21 cellular contexts compared by ENCODE assay signal in genomic region chr16:72569677-72570076, GRCh38.
DNase-seq lines count a peak whose midpoint lies in the region; ATAC-seq and TF ChIP-seq lines count a peak whose summit lies in the region.
"Had no signal": no experiment of that assay in that cellular context is flagged by ENCODE, and none has a peak within 500 bp of the region (broad histone marks: within the 10 kb centered on the region; RNA-seq: fewer than 3 reads in every experiment).

No MANE protein-coding gene starts in this region.

- H3K4me1 Mint-ChIP-seq in GM23338 (peaks cover 11% of the 10 kb centered on the region; the same call in 2 of the 3 replicates), H9 (peaks cover 10 to 12% of the 10 kb centered on the region in 2 experiments)
- H3K4me1 Mint-ChIP-seq: CD4-positive, CD25-positive, alpha-beta regulatory T cell; CD8-positive, alpha-beta memory T cell had no signal

- no peak overlapping the region for H2AK5ac ChIP-seq in H9 (ENCODE audit: insufficient read length, low read length)

- no peaks in the 10 kb centered on the region for H3F3A ChIP-seq in GM23338 (replicated peaks; ENCODE audit: low read depth)

- CTCF ChIA-PET in OCI-LY7 (lab: Charles Lee; ENCODE audit: unreplicated experiment) = no interaction called here

- H3K79me2 ChIP-seq in GM23338 (replicated peaks; ENCODE audit: insufficient read depth) (no peaks in the 10 kb centered on the region), H9 (ENCODE audit: insufficient read depth, low read length) (no peaks in the 10 kb centered on the region), OCI-LY7 (ENCODE audit: insufficient read depth, low read depth, low read length) (no peaks in the 10 kb centered on the region)

- BruUV-seq in OCI-LY7 (replicated peaks; lab: Mats Ljungman, UMichigan) = TSS peak; percentile 21

- H2BK120ac ChIP-seq in H9 (ENCODE audit: low read depth, low read length, poor library complexity, severe bottlenecking) = no peak overlapping the region

- H4K20me1 ChIP-seq in GM23338 (replicated peaks; ENCODE audit: insufficient read depth) (no peaks in the 10 kb centered on the region), H9 (ENCODE audit: control insufficient read depth, insufficient read depth, insufficient read length) (no peaks in the 10 kb centered on the region), OCI-LY7 (ENCODE audit: insufficient read depth, low read length) (0 out of 2 replicates have a peak, but pooled peaks cover 5% of the 10 kb centered on the region)

- H3K9ac ChIP-seq in H9 (ENCODE audit: extremely low read depth, insufficient read length, low read length) = no peak overlapping the region
- H3K9ac ChIP-seq: GM23248 had no signal

- WGBS in H9 (ENCODE audit: extremely low coverage, insufficient read length, low lambda C conversion rate) = no CpG with 5 or more reads among the region's 7 CpGs

- no peak overlapping the region for H4K91ac ChIP-seq in H9 (ENCODE audit: insufficient read length, low read depth, low read length)

- H3K27me3 Mint-ChIP-seq in GM23338 (ENCODE audit: insufficient read depth, low read depth, poor library complexity) (peaks cover 2% of the 10 kb centered on the region), H9 (ENCODE audit: low read depth) (no peaks in the 10 kb centered on the region)
- H3K27me3 Mint-ChIP-seq: CD4-positive, CD25-positive, alpha-beta regulatory T cell; CD8-positive, alpha-beta memory T cell had no signal

- no peak overlapping the region for H2BK12ac ChIP-seq in H9 (ENCODE audit: insufficient read length, low read depth, low read length)

- H3K36me3 ChIP-seq in GM23338 (ENCODE audit: insufficient read depth) (no peaks in the 10 kb centered on the region), OCI-LY7 (ENCODE audit: insufficient read depth, low read length) (no peaks in the 10 kb centered on the region)
- H3K36me3 ChIP-seq: BE2C had no signal

- ATAC-seq in GM23338 (peak; percentile 55), GM18517 (IDR thresholded peaks at IDR 0.05; ENCODE audit: unreplicated experiment) (no peak)
- ATAC-seq: GM12878 had no signal

- POLR2A ChIA-PET in OCI-LY7 (lab: Charles Lee) = interaction anchor here (1.2 kb wide), 1 partner anchor 29 kb away, joined by 3 read pairs; no protein-coding TSS in a partner anchor

- H4K5ac ChIP-seq in H9 (ENCODE audit: insufficient read length, low read depth, low read length) = no peak overlapping the region

- H2BK5ac ChIP-seq in H9 (ENCODE audit: insufficient read length, low read length) = no peak overlapping the region

- H3K9me3 ChIP-seq in H9 (ENCODE audit: control insufficient read depth, low read depth, low read length) (no peaks in the 10 kb centered on the region), OCI-LY7 (ENCODE audit: low read length) (no peaks in the 10 kb centered on the region)
- H3K9me3 ChIP-seq: BE2C had no signal

- H3K4ac ChIP-seq in H9 (ENCODE audit: low read depth, low read length) = no peak overlapping the region

- no peak overlapping the region for H3K14ac ChIP-seq in H9 (ENCODE audit: insufficient read depth, low read length)

- no peak overlapping the region for H3K18ac ChIP-seq in H9 (ENCODE audit: insufficient read length, low read depth, low read length)

- H3K36me3 Mint-ChIP-seq in GM23338 (ENCODE audit: low read depth) = no peaks in the 10 kb centered on the region; the same call in 2 of the 3 replicates
- peaks cover 0 to 4% (median 0%) of the 10 kb centered on the region in 3 experiments; a peak in 1 of 7 replicates for H3K36me3 Mint-ChIP-seq in H9 (ENCODE audit: insufficient read depth in 1 of 3, low read depth in 3 of 3)
- H3K36me3 Mint-ChIP-seq: CD4-positive, CD25-positive, alpha-beta regulatory T cell; CD8-positive, alpha-beta memory T cell had no signal

- no peak overlapping the region for H2AFZ ChIP-seq in GM23338
- H2AFZ ChIP-seq in H9 (ENCODE audit: low read length) = no peak overlapping the region
- no peak overlapping the region for H2AFZ ChIP-seq in OCI-LY7 (ENCODE audit: low read length)
- H2AFZ ChIP-seq: GM23248 had no signal

- no peak overlapping the region for H2BK20ac ChIP-seq in H9 (ENCODE audit: low read depth, low read length, poor library complexity, severe bottlenecking)

- H3K79me1 ChIP-seq in H9 (ENCODE audit: insufficient read depth, low read depth, low read length, poor library complexity, severe bottlenecking) = no peaks in the 10 kb centered on the region

- H3K4me3 Mint-ChIP-seq in GM23338 (no peak overlapping the region), H9 (no peak overlapping the region)
- H3K4me3 Mint-ChIP-seq: CD4-positive, CD25-positive, alpha-beta regulatory T cell; CD8-positive, alpha-beta memory T cell had no signal

- H3K23me2 ChIP-seq in H9 (ENCODE audit: insufficient read length, low read depth, low read length, poor library complexity, severe bottlenecking) = no peaks in the 10 kb centered on the region

- H3T11ph ChIP-seq in H9 (ENCODE audit: low read length) = no peak overlapping the region

- H3K4me3 ChIP-seq in GM23338 = no peak overlapping the region
- H3K4me3 ChIP-seq in OCI-LY7 (ENCODE audit: low read depth, low read length, poor library complexity, severe bottlenecking) = no peak overlapping the region
- H3K4me3 ChIP-seq in epithelial cell of esophagus (ENCODE audit: low read length) = no peak overlapping the region
- H3K4me3 ChIP-seq: GM12878, GM23248 had no signal

- H3K27ac ChIP-seq in GM23338 (ENCODE audit: low read depth) (no peak overlapping the region), H9 (ENCODE audit: insufficient read length, low read depth, low read length) (no peak overlapping the region), OCI-LY7 (ENCODE audit: low read depth, low read length, poor library complexity, severe bottlenecking) (no peak overlapping the region)
- H3K27ac ChIP-seq: GM23248 had no signal

- H3K4me2 ChIP-seq in GM23338 (0 out of 2 replicates have a peak overlapping the region, but pooled peaks have one; percentile 16), H9 (ENCODE audit: insufficient read depth, insufficient read length, low read length) (no peak overlapping the region), OCI-LY7 (ENCODE audit: low read length) (no peak overlapping the region)

- H3K27me3 ChIP-seq in GM23338 (ENCODE audit: insufficient read depth) = no peaks in the 10 kb centered on the region
- no peaks in the 10 kb centered on the region for H3K27me3 ChIP-seq in H9 (ENCODE audit: insufficient read depth, low read length)
- H3K27me3 ChIP-seq: BE2C had no signal

- DNase-seq in GM23338 (ENCODE audit: low spot score) (peak; percentile 3), H9 (no peak), OCI-LY7 (ENCODE audit: low spot score) (no peak), epithelial cell of esophagus (ENCODE audit: low read depth) (peak; percentile 14), hippocampal formation (lab: John Stamatoyannopoulos, UW) (no peak), NCI-H69 (lab: John Stamatoyannopoulos, UW) (no peak)
- DNase-seq: ACHN; BE2C; C1 segment of cervical spinal cord; CD4-positive, CD25-positive, alpha-beta regulatory T cell; CD8-positive, alpha-beta memory T cell; COR-L47; DMS 273 treated with DMSO at 0.1 percent for 48 hours; DMS53; DND-41; EL; GM23248; H7; KBM-7 had no signal

- H3K56ac ChIP-seq in H9 (ENCODE audit: insufficient read length, low read depth, low read length) = no peak overlapping the region

- H4K8ac ChIP-seq in H9 (replicated peaks; ENCODE audit: insufficient read length, low read depth, low read length) = no peak overlapping the region

- H3K9me2 ChIP-seq in GM23338 (ENCODE audit: insufficient read depth) (no peaks in the 10 kb centered on the region), OCI-LY7 (ENCODE audit: insufficient read depth, low read length) (no peaks in the 10 kb centered on the region)

- H3K23ac ChIP-seq in H9 (ENCODE audit: insufficient read length, low read depth, low read length) = no peak overlapping the region

- H3K9me3 Mint-ChIP-seq in GM23338 = no peaks in the 10 kb centered on the region; the same call in 2 of the 3 replicates
- no peaks in the 10 kb centered on the region; a peak in 1 of 5 replicates for H3K9me3 Mint-ChIP-seq in H9

- H3K4me1 ChIP-seq in GM23338 (ENCODE audit: insufficient read depth) (peaks cover 16% of the 10 kb centered on the region), H9 (ENCODE audit: insufficient read depth, low read length) (peaks cover 4% of the 10 kb centered on the region; the same call in 1 of the 2 replicates), OCI-LY7 (ENCODE audit: insufficient read depth, low read length, poor library complexity, severe bottlenecking) (no peaks in the 10 kb centered on the region)
- H3K4me1 ChIP-seq: BE2C had no signal

- TF ChIP-seq CTCF in GM23338 (conservative IDR thresholded peaks at IDR 0.05; ENCODE audit: low read depth in 2 of 2) (no peak), H9 (conservative IDR thresholded peaks at IDR 0.05) (no peak), OCI-LY7 (conservative IDR thresholded peaks at IDR 0.05; ENCODE audit: low read length) (no peak), epithelial cell of esophagus (IDR thresholded peaks at IDR 0.05; ENCODE audit: insufficient read depth, low read depth, low read length, missing control alignments) (no peak)

- H3K27ac Mint-ChIP-seq in GM23338 (peak overlapping the region; percentile 46; the same call in 1 of the 2 replicates), H9 (peak overlapping the region in 2 of 3 experiments; percentile 70 to 84; a peak in 3 of 7 replicates)
- H3K27ac Mint-ChIP-seq: CD4-positive, CD25-positive, alpha-beta regulatory T cell; CD8-positive, alpha-beta memory T cell had no signal

- intact Hi-C loops in OCI-LY7 (cut with micrococcal nuclease; ENCODE audit: unreplicated experiment) = no loop called here

- H2BK15ac ChIP-seq in H9 (ENCODE audit: low read depth, low read length) = no peak overlapping the region

Comparison
In these comparisons a context has a peak if more than half of its experiments do, and no peak if none do; other contexts are left out.
1. DNase-seq: peak in GM23338 (single experiment) and epithelial cell of esophagus (single experiment); none in H9 (single experiment), OCI-LY7 (single experiment), hippocampal formation (0 of 2) and NCI-H69 (single experiment).